18 cellular contexts compared by ENCODE assay signal in the genomic region with DNA sequence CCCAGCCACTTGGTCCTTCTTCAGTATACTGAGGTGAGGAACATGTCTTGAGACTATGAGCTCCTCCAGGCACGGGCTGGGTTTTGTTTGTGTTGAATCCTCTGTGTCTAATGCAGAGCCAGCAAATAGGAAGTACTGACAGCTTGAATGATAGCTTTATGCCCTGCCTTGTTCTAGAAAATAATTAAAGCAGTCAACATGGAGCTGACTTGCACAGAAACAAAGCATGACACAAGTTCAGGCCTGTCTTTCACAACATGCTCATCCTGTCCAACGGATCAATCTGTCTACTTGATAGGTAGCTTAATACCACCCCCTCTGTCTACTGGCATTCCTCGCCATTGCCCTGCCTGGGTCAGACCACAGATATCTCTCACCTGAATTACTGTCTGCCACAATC.
DNase-seq lines count a peak whose midpoint lies in the region; ATAC-seq, FAIRE-seq and TF ChIP-seq lines count a peak whose summit lies in the region.
"Had no signal": no experiment of that assay in that cellular context is flagged by ENCODE, and none has a peak within 500 bp of the region (broad histone marks: within the 10 kb centered on the region; RNA-seq: fewer than 3 reads in every experiment).

No MANE protein-coding gene starts in this region.

- peaks cover 3% of the 10 kb centered on the region for H3K36me3 Mint-ChIP-seq in mesothelial cell of epicardium
- H3K36me3 Mint-ChIP-seq in activated CD4-positive, alpha-beta T cell treated with anti-CD3 and anti-CD28 coated beads, Interleukin-2, amount 10 ng/mL, durations not matched to agents 7 days and 5 days (ENCODE audit: low read depth), result no peaks in the 10 kb centered on the region
- no peaks in the 10 kb centered on the region for H3K36me3 Mint-ChIP-seq in activated naive CD4-positive, alpha-beta T cell treated with anti-CD3 and anti-CD28 coated beads for 36 hours (ENCODE audit: low read depth)
- H3K36me3 Mint-ChIP-seq: brain had no signal

- peak overlapping the region; percentile 40 for H3K27ac Mint-ChIP-seq in mesothelial cell of epicardium
- H3K27ac Mint-ChIP-seq in activated CD4-positive, alpha-beta T cell treated with anti-CD3 and anti-CD28 coated beads, Interleukin-2, amount 10 ng/mL, durations not matched to agents 7 days and 5 days, result no peak overlapping the region
- no peak overlapping the region for H3K27ac Mint-ChIP-seq in activated naive CD4-positive, alpha-beta T cell treated with anti-CD3 and anti-CD28 coated beads for 36 hours
- H3K27ac Mint-ChIP-seq: activated CD4-positive, alpha-beta T cell treated with anti-CD3 and anti-CD28 coated beads for 36 hours; activated T-helper 2 cell treated with anti-CD3 and anti-CD28 coated beads, Interferon-gamma antibody, Interleukin-2, Interleukin-4, amounts not matched to agents 10 μg/mL and 5 μg/mL and 100 μg/mL, durations not matched to agents 14 hours and 24 hours and 36 hours had no signal

- H3K36me3 ChIP-seq in RWPE2 (ENCODE audit: low read depth), result no peaks in the 10 kb centered on the region
- H3K36me3 ChIP-seq: heart left ventricle, neutrophil, upper lobe of left lung had no signal

- peaks cover 8% of the 10 kb centered on the region for H3K9me3 Mint-ChIP-seq in mesothelial cell of epicardium
- no peaks in the 10 kb centered on the region for H3K9me3 Mint-ChIP-seq in activated CD4-positive, alpha-beta T cell treated with anti-CD3 and anti-CD28 coated beads, Interleukin-2, amount 10 ng/mL, durations not matched to agents 7 days and 5 days
- peaks cover 7% of the 10 kb centered on the region for H3K9me3 Mint-ChIP-seq in activated naive CD4-positive, alpha-beta T cell treated with anti-CD3 and anti-CD28 coated beads for 36 hours
- H3K9me3 Mint-ChIP-seq: activated T-helper 2 cell treated with anti-CD3 and anti-CD28 coated beads, Interferon-gamma antibody, Interleukin-2, Interleukin-4, amounts not matched to agents 10 μg/mL and 5 μg/mL and 100 μg/mL, durations not matched to agents 14 hours and 24 hours and 36 hours had no signal

- peaks cover 42% of the 10 kb centered on the region for H3K4me1 Mint-ChIP-seq in mesothelial cell of epicardium
- no peaks in the 10 kb centered on the region for H3K4me1 Mint-ChIP-seq in activated CD4-positive, alpha-beta T cell treated with anti-CD3 and anti-CD28 coated beads, Interleukin-2, amount 10 ng/mL, durations not matched to agents 7 days and 5 days
- no peaks in the 10 kb centered on the region for H3K4me1 Mint-ChIP-seq in activated naive CD4-positive, alpha-beta T cell treated with anti-CD3 and anti-CD28 coated beads for 36 hours (ENCODE audit: low read depth)
- H3K4me1 Mint-ChIP-seq: activated CD4-positive, alpha-beta T cell treated with anti-CD3 and anti-CD28 coated beads for 36 hours; brain had no signal

- no peak for DNase-seq in HTR-8/SVneo (ENCODE audit: insufficient read length, low spot score)
- DNase-seq in NCI-H1694 treated with DMSO at 0.1 percent for 48 hours (lab: John Stamatoyannopoulos, UW), result peak; percentile 88
- no peak for DNase-seq in RWPE2 (ENCODE audit: low spot score)
- DNase-seq in mesothelial cell of epicardium (ENCODE audit: low spot score in 2 of 2, unreplicated experiment in 2 of 2), result no peak
- DNase-seq in activated CD4-positive, alpha-beta T cell treated with anti-CD3 and anti-CD28 coated beads, Interleukin-2, amount 10 ng/mL, durations not matched to agents 7 days and 5 days, result no peak
- no peak for DNase-seq in activated naive CD4-positive, alpha-beta T cell treated with anti-CD3 and anti-CD28 coated beads for 36 hours
- no peak for DNase-seq in islet precursor cell
- DNase-seq: activated CD4-positive, alpha-beta T cell treated with anti-CD3 and anti-CD28 coated beads for 36 hours; AML-193; heart left ventricle; NCI-H187 treated with DMSO at 0.1 percent for 48 hours; SHP77; upper lobe of left lung had no signal

- FAIRE-seq in HTR-8/SVneo (lab: Jason Lieb, UNC), result peak; percentile 82
- FAIRE-seq: colon had no signal

- POLR2A ChIA-PET in activated CD4-positive, alpha-beta T cell treated with anti-CD3 and anti-CD28 coated beads, Interleukin-2, amount 10 ng/mL, durations not matched to agents 7 days and 5 days (lab: Charles Lee), result no interaction called here

- CTCF ChIA-PET in activated CD4-positive, alpha-beta T cell treated with anti-CD3 and anti-CD28 coated beads, Interleukin-2, amount 10 ng/mL, durations not matched to agents 7 days and 5 days (lab: Charles Lee), result no interaction called here
- CTCF ChIA-PET in activated naive CD4-positive, alpha-beta T cell treated with anti-CD3 and anti-CD28 coated beads for 36 hours (lab: Charles Lee), result interaction anchor here (0.7 kb wide), 1 partner anchor 78 kb away, joined by 4 read pairs; no protein-coding TSS in a partner anchor

- H3K27ac ChIP-seq in RWPE2 (ENCODE audit: poor library complexity, severe bottlenecking), result peak overlapping the region; percentile 28
- H3K27ac ChIP-seq: heart left ventricle, neutrophil, upper lobe of left lung had no signal

- no peak overlapping the region for H3K4me3 Mint-ChIP-seq in mesothelial cell of epicardium
- no peak overlapping the region for H3K4me3 Mint-ChIP-seq in activated CD4-positive, alpha-beta T cell treated with anti-CD3 and anti-CD28 coated beads, Interleukin-2, amount 10 ng/mL, durations not matched to agents 7 days and 5 days
- H3K4me3 Mint-ChIP-seq in activated naive CD4-positive, alpha-beta T cell treated with anti-CD3 and anti-CD28 coated beads for 36 hours, result no peak overlapping the region
- H3K4me3 Mint-ChIP-seq: activated CD4-positive, alpha-beta T cell treated with anti-CD3 and anti-CD28 coated beads for 36 hours; brain had no signal

- peaks cover 6% of the 10 kb centered on the region for H3K9me3 ChIP-seq in RWPE2 (ENCODE audit: severe bottlenecking)
- H3K9me3 ChIP-seq: neutrophil, upper lobe of left lung had no signal

- H3K4me3 ChIP-seq in RWPE2 (ENCODE audit: severe bottlenecking), result no peak overlapping the region
- H3K4me3 ChIP-seq: heart left ventricle, smooth muscle cell, upper lobe of left lung had no signal

- no peaks in the 10 kb centered on the region for H3K27me3 ChIP-seq in RWPE2 (ENCODE audit: insufficient read depth, poor library complexity, severe bottlenecking)
- H3K27me3 ChIP-seq: heart left ventricle, neutrophil, upper lobe of left lung had no signal

- no peak for TF ChIP-seq CTCF in RWPE2 (IDR thresholded peaks at IDR 0.05; ENCODE audit: poor library complexity, severe bottlenecking)
- no peak for TF ChIP-seq CTCF in mesothelial cell of epicardium (IDR thresholded peaks at IDR 0.05; ENCODE audit: unreplicated experiment)

- intact Hi-C loops in activated naive CD4-positive, alpha-beta T cell treated with anti-CD3 and anti-CD28 coated beads for 36 hours (cut with micrococcal nuclease), result no loop called here

- peaks cover 10% of the 10 kb centered on the region for H3K4me1 ChIP-seq in RWPE2 (ENCODE audit: insufficient read depth, poor library complexity, severe bottlenecking)
- H3K4me1 ChIP-seq: heart left ventricle, upper lobe of left lung had no signal

- H3K27me3 Mint-ChIP-seq in mesothelial cell of epicardium (ENCODE audit: low read depth), result peaks cover 15% of the 10 kb centered on the region
- peaks cover 17% of the 10 kb centered on the region for H3K27me3 Mint-ChIP-seq in activated CD4-positive, alpha-beta T cell treated with anti-CD3 and anti-CD28 coated beads, Interleukin-2, amount 10 ng/mL, durations not matched to agents 7 days and 5 days
- peaks cover 14% of the 10 kb centered on the region for H3K27me3 Mint-ChIP-seq in activated naive CD4-positive, alpha-beta T cell treated with anti-CD3 and anti-CD28 coated beads for 36 hours (ENCODE audit: low read depth)

- ATAC-seq in RWPE2 (ENCODE audit: low read depth), result peak; percentile 90
- ATAC-seq: activated CD4-positive, alpha-beta T cell treated with anti-CD3 and anti-CD28 coated beads for 36 hours; heart left ventricle had no signal
